In the genomic region with DNA sequence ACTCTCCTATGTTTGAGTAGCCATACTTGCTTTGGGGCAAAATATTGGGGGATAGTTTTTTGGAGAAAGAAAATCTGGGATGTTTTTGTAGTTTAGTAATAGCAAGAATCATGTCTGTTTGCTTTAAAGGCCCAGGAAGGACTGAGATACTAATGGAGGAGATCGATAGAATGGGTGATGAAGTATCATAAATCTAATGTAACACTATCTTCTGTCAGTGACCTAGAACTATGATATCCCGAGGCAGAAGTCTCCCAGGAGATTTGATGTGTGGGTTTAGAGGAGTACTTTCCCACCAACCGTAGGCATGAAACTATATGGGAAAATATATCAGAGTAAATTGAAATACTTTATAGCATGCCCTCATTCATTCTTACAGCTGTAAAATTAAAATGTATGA, we compare ENCODE assay signal across 8 cellular contexts. TPM values are rescaled to one million over a fixed set of nuclear protein-coding genes. Genes with fewer than 3 reads are reported as not detected.
A peak's percentile ranks its signal among the peaks of the same experiment; 100 is the strongest.
DNase-seq lines count a peak whose midpoint lies in the region; ATAC-seq and TF ChIP-seq lines count a peak whose summit lies in the region.

No MANE protein-coding gene starts in this region.

- H3K9me3 Mint-ChIP-seq in activated CD4-positive, alpha-beta T cell treated with anti-CD3 and anti-CD28 coated beads for 36 hours (ENCODE audit: low read depth): no peaks in the 10 kb centered on the region
- H3K9me3 Mint-ChIP-seq in activated T-helper 17 cell treated with anti-CD3 and anti-CD28 coated beads, Interleukin-2, amount 50 U/mL, for 72 hours: no peaks in the 10 kb centered on the region

- no peaks in the 10 kb centered on the region for H3K27me3 Mint-ChIP-seq in activated CD4-positive, alpha-beta T cell treated with anti-CD3 and anti-CD28 coated beads for 36 hours
- H3K27me3 Mint-ChIP-seq in activated T-helper 17 cell treated with anti-CD3 and anti-CD28 coated beads, Interleukin-2, amount 50 U/mL, for 72 hours: no peaks in the 10 kb centered on the region

- 5 to 15% methylated on average over 3 of the region's 3 CpGs for WGBS in testis, 2 donors

- CTCF ChIA-PET in activated CD4-positive, alpha-beta T cell treated with anti-CD3 and anti-CD28 coated beads for 36 hours (lab: Charles Lee): interaction anchor here (0.7 to 2.9 kb wide), 10 partner anchors 14 to 400 kb away, joined by 3 to 14 read pairs (median 8); a partner anchor contains a TSS

- H3K9me3 ChIP-seq in testis: no peaks in the 10 kb centered on the region

- H3K36me3 ChIP-seq in kidney epithelial cell (ENCODE audit: control insufficient read depth, insufficient read depth, low read length) (no peaks in the 10 kb centered on the region), testis (ENCODE audit: low read depth, missing control alignments) (no peaks in the 10 kb centered on the region)

- peak overlapping the region; percentile 77 for H3K4me3 Mint-ChIP-seq in activated CD4-positive, alpha-beta T cell treated with anti-CD3 and anti-CD28 coated beads for 36 hours
- H3K4me3 Mint-ChIP-seq in activated T-helper 17 cell treated with anti-CD3 and anti-CD28 coated beads, Interleukin-2, amount 50 U/mL, for 72 hours: peak overlapping the region; percentile 94

- TF ChIP-seq POLR2A in testis (IDR thresholded peaks at IDR 0.05): no peak

- H3K4me1 Mint-ChIP-seq in activated CD4-positive, alpha-beta T cell treated with anti-CD3 and anti-CD28 coated beads for 36 hours: peaks cover 67% of the 10 kb centered on the region
- peaks cover 56% of the 10 kb centered on the region for H3K4me1 Mint-ChIP-seq in activated T-helper 17 cell treated with anti-CD3 and anti-CD28 coated beads, Interleukin-2, amount 50 U/mL, for 72 hours

- ATAC-seq in activated CD4-positive, alpha-beta T cell treated with anti-CD3 and anti-CD28 coated beads for 36 hours: no peak
- ATAC-seq in activated T-helper 17 cell treated with anti-CD3 and anti-CD28 coated beads, Interleukin-2, amount 50 U/mL, for 72 hours (replicated peaks): no peak
- ATAC-seq in GM18519 (IDR thresholded peaks at IDR 0.05; ENCODE audit: low FRiP score, unreplicated experiment) (no peak), GM19351 (IDR thresholded peaks at IDR 0.05; ENCODE audit: unreplicated experiment) (no peak)

- peaks cover 7% of the 10 kb centered on the region for H3K4me1 ChIP-seq in testis

- TF ChIP-seq CTCF in kidney epithelial cell (IDR thresholded peaks at IDR 0.05; ENCODE audit: insufficient read depth, low read length, poor library complexity, severe bottlenecking) (no peak), testis (IDR thresholded peaks at IDR 0.05) (no peak)

- H3K36me3 Mint-ChIP-seq in activated CD4-positive, alpha-beta T cell treated with anti-CD3 and anti-CD28 coated beads for 36 hours (ENCODE audit: low read depth): peaks cover 26% of the 10 kb centered on the region
- H3K36me3 Mint-ChIP-seq in activated T-helper 17 cell treated with anti-CD3 and anti-CD28 coated beads, Interleukin-2, amount 50 U/mL, for 72 hours (ENCODE audit: low read depth): peaks cover 63% of the 10 kb centered on the region

- H3K27ac ChIP-seq in testis: peak overlapping the region; percentile 78 to 88

- intact Hi-C loops in activated CD4-positive, alpha-beta T cell treated with anti-CD3 and anti-CD28 coated beads for 36 hours (cut with DNase I, micrococcal nuclease): loop anchor here (5.0 kb wide), 2 partner anchors 334 to 399 kb away; no protein-coding TSS in a partner anchor
- intact Hi-C loops in testis (cut with DNase I; ENCODE audit: low total_unique reads): no loop called here

- H3K27me3 ChIP-seq in kidney epithelial cell (ENCODE audit: control insufficient read depth, insufficient read depth, low read length): no peaks in the 10 kb centered on the region
- no peaks in the 10 kb centered on the region for H3K27me3 ChIP-seq in testis

- peak overlapping the region; percentile 96 for H3K27ac Mint-ChIP-seq in activated CD4-positive, alpha-beta T cell treated with anti-CD3 and anti-CD28 coated beads for 36 hours
- H3K27ac Mint-ChIP-seq in activated T-helper 17 cell treated with anti-CD3 and anti-CD28 coated beads, Interleukin-2, amount 50 U/mL, for 72 hours: peak overlapping the region; percentile 98

- peak overlapping the region; percentile 62 for H3K4me3 ChIP-seq in kidney epithelial cell (ENCODE audit: low read depth, low read length)
- peak overlapping the region; percentile 59 to 67 for H3K4me3 ChIP-seq in testis

- no peak for DNase-seq in activated CD4-positive, alpha-beta T cell treated with anti-CD3 and anti-CD28 coated beads for 36 hours
- no peak for DNase-seq in activated CD4-positive, alpha-beta T cell treated with anti-CD3 and anti-CD28 coated beads, Interleukin-2, amount 50 U/mL, for 48 hours
- DNase-seq in kidney epithelial cell (ENCODE audit: low read depth) (no peak), testis (no peak), Ammon's horn (ENCODE audit: low spot score) (no peak)

- POLR2A ChIA-PET in activated CD4-positive, alpha-beta T cell treated with anti-CD3 and anti-CD28 coated beads for 36 hours (lab: Charles Lee): interaction anchor here (0.7 to 4.0 kb wide), 10 partner anchors 16 to 265 kb away, joined by 3 to 61 read pairs (median 6); a partner anchor contains a TSS

RNA-seq across cellular contexts. Expression of a gene that starts 21.0 kb away (rescaled TPM):
- 10 to 100 TPM; 47.8 to 56.7 TPM for total RNA-seq in activated CD4-positive, alpha-beta T cell treated with anti-CD3 and anti-CD28 coated beads for 36 hours
- total RNA-seq in activated T-helper 17 cell treated with anti-CD3 and anti-CD28 coated beads, Interleukin-2, amount 50 U/mL, for 72 hours: 100 to 1,000 TPM in 1 of 2 donors, 10 to 100 TPM in 1; 88.4 to 123 TPM
- total RNA-seq in kidney epithelial cell (76.4 and 91.6 TPM in 2 replicates), testis (10 to 100 TPM in 1 of 2 donors, 1 to 10 TPM in 1; 6.9 to 14.7 TPM)
- polyA plus RNA-seq in testis (ENCODE audit: insufficient read depth, low read depth, low replicate concordance): 5.4 TPM

RNA-seq across cellular contexts. Expression of a gene that starts 49.3 kb away (rescaled TPM):
- total RNA-seq in activated CD4-positive, alpha-beta T cell treated with anti-CD3 and anti-CD28 coated beads for 36 hours: 10 to 100 TPM; 12.8 to 18.5 TPM
- 10 to 100 TPM; 13.9 to 21.3 TPM for total RNA-seq in activated T-helper 17 cell treated with anti-CD3 and anti-CD28 coated beads, Interleukin-2, amount 50 U/mL, for 72 hours
- total RNA-seq in kidney epithelial cell (13.6 and 16.9 TPM in 2 replicates), testis (10 to 100 TPM; 11.7 to 17.0 TPM)
- 14.6 TPM for polyA plus RNA-seq in testis (ENCODE audit: insufficient read depth, low read depth, low replicate concordance)
